ENCODE assay signal across 21 cellular contexts in genomic region chr9:93203713-93204469, GRCh38. TPM values are rescaled to one million over a fixed set of nuclear protein-coding genes. Genes with fewer than 3 reads are reported as not detected.
DNase-seq lines count a peak whose midpoint lies in the region; ATAC-seq, FAIRE-seq and TF ChIP-seq lines count a peak whose summit lies in the region.
"Had no signal": no experiment of that assay in that cellular context is flagged by ENCODE, and none has a peak within 500 bp of the region (broad histone marks: within the 10 kb centered on the region; RNA-seq: fewer than 3 reads in every experiment).

No MANE protein-coding gene starts in this region.

- H3K9ac ChIP-seq in BLaER1: no peak overlapping the region

- no peak for ATAC-seq in heart right ventricle
- no peak for ATAC-seq in pancreas
- ATAC-seq in GM18858 (IDR thresholded peaks at IDR 0.05; ENCODE audit: unreplicated experiment): no peak
- ATAC-seq: esophagus mucosa had no signal

- H3K9me3 ChIP-seq in BLaER1 (no peaks in the 10 kb centered on the region), WERI-Rb-1 (ENCODE audit: severe bottlenecking) (no peaks in the 10 kb centered on the region), heart right ventricle (no peaks in the 10 kb centered on the region), pancreas (no peaks in the 10 kb centered on the region), suprapubic skin (no peaks in the 10 kb centered on the region)
- H3K9me3 ChIP-seq: neutrophil, stomach had no signal

- no peak for FAIRE-seq in pancreas (lab: Jason Lieb, UNC)
- FAIRE-seq: GM12891 had no signal

- no peak overlapping the region for H3K4me3 ChIP-seq in BLaER1
- H3K4me3 ChIP-seq in WERI-Rb-1 (ENCODE audit: low read depth, low read length): peak overlapping the region; percentile 26
- no peak overlapping the region for H3K4me3 ChIP-seq in heart right ventricle
- peak overlapping the region in 1 of 4 donors; percentile 10 for H3K4me3 ChIP-seq in pancreas
- no peak overlapping the region for H3K4me3 ChIP-seq in suprapubic skin
- H3K4me3 ChIP-seq: smooth muscle cell, stomach had no signal

- H3K27ac ChIP-seq in BLaER1: peak overlapping the region; percentile 68; the same call in 1 of the 2 replicates
- peak overlapping the region; percentile 74 for H3K27ac ChIP-seq in WERI-Rb-1
- H3K27ac ChIP-seq in heart right ventricle: peak overlapping the region in 8 of 10 donors; percentile 66 to 92 (median 86)
- peak overlapping the region in 3 of 4 donors; percentile 78 to 91 (median 81) for H3K27ac ChIP-seq in pancreas
- no peak overlapping the region for H3K27ac ChIP-seq in suprapubic skin
- H3K27ac ChIP-seq: neutrophil had no signal

- no peak for TF ChIP-seq POLR2A in suprapubic skin (IDR thresholded peaks at IDR 0.05)

- H3K27me3 ChIP-seq in BLaER1 (no peaks in the 10 kb centered on the region), WERI-Rb-1 (ENCODE audit: insufficient read depth, low read depth, severe bottlenecking) (no peaks in the 10 kb centered on the region), heart right ventricle (no peaks in the 10 kb centered on the region), pancreas (no peaks in the 10 kb centered on the region), suprapubic skin (no peaks in the 10 kb centered on the region)
- H3K27me3 ChIP-seq: neutrophil, stomach had no signal

- TF ChIP-seq EP300 in suprapubic skin (IDR thresholded peaks at IDR 0.05): no peak

- no peak for TF ChIP-seq CTCF in WERI-Rb-1 (IDR thresholded peaks at IDR 0.05; ENCODE audit: low read depth, low read length)
- no peak for TF ChIP-seq CTCF in heart right ventricle (IDR thresholded peaks at IDR 0.05)
- no peak for TF ChIP-seq CTCF in pancreas (IDR thresholded peaks at IDR 0.05)
- no peak for TF ChIP-seq CTCF in suprapubic skin (IDR thresholded peaks at IDR 0.05)

- intact Hi-C loops in heart right ventricle (cut with DNase I) (no loop called here), pancreas (cut with DNase I) (no loop called here)

- DNase-seq in WERI-Rb-1: no peak
- DNase-seq in heart right ventricle: no peak
- DNase-seq in pancreas: peak in 2 of 6 donors; percentile 52
- DNase-seq in stimulated activated CD4-positive, alpha-beta T cell treated with anti-CD3 and anti-CD28 coated beads, Interleukin-4, amount 100 ng/mL, for 24 hours: no peak
- no peak for DNase-seq in suprapubic skin (ENCODE audit: low spot score in 2 of 2)
- DNase-seq in stimulated activated CD4-positive, alpha-beta T cell treated with anti-CD3 and anti-CD28 coated beads, Interleukin-1b, Interleukin-23, amount 100 ng/mL, for 48 hours: no peak
- DNase-seq: anterior cingulate cortex, GOT3, head of caudate nucleus, KG1, mesenchymal stem cell, NCI-H1105, NCI-H2171 treated with DMSO at 0.1 percent for 48 hours, stomach had no signal

- H3K36me3 ChIP-seq in BLaER1 (no peaks in the 10 kb centered on the region), WERI-Rb-1 (no peaks in the 10 kb centered on the region), heart right ventricle (no peaks in the 10 kb centered on the region), pancreas (no peaks in the 10 kb centered on the region), suprapubic skin (no peaks in the 10 kb centered on the region)
- H3K36me3 ChIP-seq: neutrophil, stomach had no signal

- H3K4me2 ChIP-seq in BLaER1: peak overlapping the region; percentile 96
- H3K4me2 ChIP-seq: smooth muscle cell had no signal

- H4K20me1 ChIP-seq in BLaER1: peaks cover 45% of the 10 kb centered on the region

- H3K4me1 ChIP-seq in BLaER1 (peaks cover 79% of the 10 kb centered on the region), heart right ventricle (peaks cover 41 to 95% (median 63%) of the 10 kb centered on the region in 9 donors), pancreas (peaks cover 28 to 52% (median 38%) of the 10 kb centered on the region in 3 donors), suprapubic skin (peaks cover 34% of the 10 kb centered on the region)

- WGBS in heart right ventricle, 2 donors: 59 to 65% methylated on average over 15 of the region's 15 CpGs
- WGBS in pancreas, 2 donors: 51 to 66% methylated on average over 15 of the region's 15 CpGs
- WGBS in suprapubic skin: 88% methylated on average over 13 of the region's 15 CpGs

RNA-seq across cellular contexts. Expression of gene WNK2, which starts 20.0 kb away (rescaled TPM):
- total RNA-seq in heart right ventricle (100 to 1,000 TPM; 138 to 236 (median 200) TPM), pancreas (100 to 1,000 TPM in 1 of 6 donors, 10 to 100 TPM in 5; 53.5 to 114 (median 89.4) TPM), suprapubic skin (10 to 100 TPM; 39.5 to 93.7 (median 45.3) TPM)
- polyA plus RNA-seq in heart right ventricle (100 to 1,000 TPM in 1 of 2 donors, 10 to 100 TPM in 1; 16.6 to 115 TPM), pancreas (100 to 1,000 TPM in 1 of 2 donors, 10 to 100 TPM in 1; 77.4 to 121 TPM)
- total RNA-seq: RPMI7951 had no signal
